Comparison of ENCODE assay signal across 19 cellular contexts in genomic region chr15:43901485-43901884, GRCh38.
DNase-seq lines count a peak whose midpoint lies in the region; ATAC-seq and TF ChIP-seq lines count a peak whose summit lies in the region.
"Had no signal": no experiment of that assay in that cellular context is flagged by ENCODE, and none has a peak within 500 bp of the region (broad histone marks: within the 10 kb centered on the region; RNA-seq: fewer than 3 reads in every experiment).

No MANE protein-coding gene starts in this region.

- H3K4me1 ChIP-seq in SK-N-SH (ENCODE audit: control insufficient read depth in 1 of 2, insufficient read depth in 2 of 2, low read depth in 1 of 2, low read length in 1 of 2), result peaks cover 0 to 36% of the 10 kb centered on the region in 2 experiments; a peak in 1 of 4 replicates
- H3K4me1 ChIP-seq in upper lobe of left lung, result no peaks in the 10 kb centered on the region
- H3K4me1 ChIP-seq: BLaER1 treated with 17β-estradiol and CSF1 and Interleukin-3, amounts not matched to agents 10 nM and 100 nM; HAP-1 had no signal

- H3K36me3 ChIP-seq in SK-N-SH (replicated peaks in 1 of 2; ENCODE audit: control insufficient read depth in 1 of 2, insufficient read depth in 2 of 2, low read length in 1 of 2) (peaks cover 20 to 51% of the 10 kb centered on the region in 2 experiments), upper lobe of left lung (no peaks in the 10 kb centered on the region)
- H3K36me3 ChIP-seq: BLaER1 treated with 17β-estradiol and CSF1 and Interleukin-3, amounts not matched to agents 10 nM and 100 nM; HAP-1 had no signal

- no peak for TF ChIP-seq RAD21 in SK-N-SH (IDR thresholded peaks at IDR 0.05; ENCODE audit: low read length)

- H2AFZ ChIP-seq in SK-N-SH (ENCODE audit: low read depth), result no peak overlapping the region

- TF ChIP-seq CTCF in SK-N-SH (IDR thresholded peaks at IDR 0.05) (no peak), upper lobe of left lung (IDR thresholded peaks at IDR 0.05) (no peak)

- H3K27ac ChIP-seq in SK-N-SH (ENCODE audit: low read depth in 2 of 2, low read length in 1 of 2) (0 out of 4 replicates have a peak overlapping the region, but pooled peaks of 1 of the 2 experiments have one; percentile 13), upper lobe of left lung (no peak overlapping the region)
- H3K27ac ChIP-seq: BLaER1 treated with 17β-estradiol and CSF1 and Interleukin-3, amounts not matched to agents 10 nM and 100 nM; HL-60 had no signal

- H3K4me3 ChIP-seq in SK-N-SH (ENCODE audit: low read depth in 2 of 2, low read length in 1 of 2), result no peak overlapping the region
- no peak overlapping the region for H3K4me3 ChIP-seq in upper lobe of left lung
- H3K4me3 ChIP-seq: BLaER1 treated with 17β-estradiol and CSF1 and Interleukin-3, amounts not matched to agents 10 nM and 100 nM; HAP-1 had no signal

- 83% methylated on average over 8 of the region's 10 CpGs for WGBS in SK-N-SH (ENCODE audit: low lambda C conversion rate)
- WGBS in upper lobe of left lung, 2 donors, result 85 to 88% methylated on average over 10 of the region's 10 CpGs

- TF ChIP-seq POLR2A in upper lobe of left lung (IDR thresholded peaks at IDR 0.05), result no peak

- CTCF ChIA-PET in SK-N-SH (lab: Yijun Ruan, JAX), result interaction anchor here (0.9 to 4.0 kb wide), 4 partner anchors 38 to 318 kb away, joined by 3 to 23 read pairs (median 13); partner anchors contain the start of gene FRMD5

- H3K9me3 ChIP-seq in SK-N-SH, result no peaks in the 10 kb centered on the region
- H3K9me3 ChIP-seq in upper lobe of left lung, result no peaks in the 10 kb centered on the region
- H3K9me3 ChIP-seq: BLaER1 treated with 17β-estradiol and CSF1 and Interleukin-3, amounts not matched to agents 10 nM and 100 nM; HAP-1 had no signal

- H4K20me1 ChIP-seq in SK-N-SH (ENCODE audit: insufficient read depth), result no peaks in the 10 kb centered on the region
- H4K20me1 ChIP-seq: BLaER1 treated with 17β-estradiol and CSF1 and Interleukin-3, amounts not matched to agents 10 nM and 100 nM had no signal

- H3K79me2 ChIP-seq in SK-N-SH (ENCODE audit: insufficient read depth), result no peaks in the 10 kb centered on the region

- H3K4me2 ChIP-seq in SK-N-SH, result no peak overlapping the region
- H3K4me2 ChIP-seq: BLaER1 treated with 17β-estradiol and CSF1 and Interleukin-3, amounts not matched to agents 10 nM and 100 nM had no signal

- no peak overlapping the region for H3K9ac ChIP-seq in SK-N-SH
- H3K9ac ChIP-seq: BLaER1 treated with 17β-estradiol and CSF1 and Interleukin-3, amounts not matched to agents 10 nM and 100 nM had no signal

- no peaks in the 10 kb centered on the region for H3F3A ChIP-seq in SK-N-SH (replicated peaks; ENCODE audit: insufficient read depth)

- H3K9me2 ChIP-seq in SK-N-SH, result no peaks in the 10 kb centered on the region

- DNase-seq in SK-N-SH, result peak; percentile 56
- DNase-seq in SK-N-DZ (ENCODE audit: low spot score), result peak; percentile 82
- DNase-seq in islet precursor cell, result peak; percentile 76
- DNase-seq in OCI-M1 (lab: John Stamatoyannopoulos, UW), result no peak
- DNase-seq in NCI-H510A treated with DMSO at 0.1 percent for 48 hours (lab: John Stamatoyannopoulos, UW), result no peak
- DNase-seq in upper lobe of left lung, result no peak
- DNase-seq: 8988T; CD8-positive, alpha-beta T cell; DMS79; Karpas-422; NCI-H1417 treated with DMSO at 0.1 percent for 48 hours; NCI-H187 treated with DMSO at 0.1 percent for 48 hours; NCI-H526 treated with DMSO at 0.1 percent for 48 hours had no signal

- H3K27me3 ChIP-seq in SK-N-SH (ENCODE audit: insufficient read depth) (no peaks in the 10 kb centered on the region), upper lobe of left lung (no peaks in the 10 kb centered on the region)
- H3K27me3 ChIP-seq: BLaER1 treated with 17β-estradiol and CSF1 and Interleukin-3, amounts not matched to agents 10 nM and 100 nM had no signal

- ATAC-seq in SK-N-SH treated with all-trans-retinoic acid at 6 μM for 48 hours (no peak), HG02678 (IDR thresholded peaks at IDR 0.05; ENCODE audit: unreplicated experiment) (no peak), upper lobe of left lung (ENCODE audit: low FRiP score in 2 of 2) (no peak)
- ATAC-seq: CD8-positive, alpha-beta T cell; Right ventricle myocardium inferior had no signal

- POLR2A ChIA-PET in SK-N-SH (lab: Yijun Ruan, JAX), result no interaction called here

- TF ChIP-seq EP300 in SK-N-SH (IDR thresholded peaks at IDR 0.05; ENCODE audit: borderline replicate concordance in 1 of 2, low read depth in 1 of 2, low read length in 1 of 2), result peak in 1 of 2 experiments; percentile 37; a peak in 1 of 4 replicates
- TF ChIP-seq EP300 in upper lobe of left lung (IDR thresholded peaks at IDR 0.05), result no peak

TF ChIP-seq in SK-N-SH, 30 proteins besides CTCF, POLR2A, EP300 and RAD21:
- TF ChIP-seq FOSL2 (IDR thresholded peaks at IDR 0.05; ENCODE audit: borderline replicate concordance, low read depth) (no peak), RCOR1 (IDR thresholded peaks at IDR 0.05; ENCODE audit: low read length) (peak; percentile 18; the same call in 1 of the 2 replicates)

TF ChIP-seq in SK-N-SH treated with all-trans-retinoic acid at 6 μM for 48 hours, 23 proteins besides CTCF, POLR2A, EP300 and RAD21 (continues in another document):
- TF ChIP-seq SNAI2 (CRISPR knock-in tag; IDR thresholded peaks at IDR 0.05), result no peak
- TF ChIP-seq ZNF565 (CRISPR knock-in tag; conservative IDR thresholded peaks at IDR 0.05; ENCODE audit: low read depth), result no peak
- no peak for TF ChIP-seq CSRNP3 (CRISPR knock-in tag; IDR thresholded peaks at IDR 0.05)
- TF ChIP-seq ESRRG (CRISPR knock-in tag; IDR thresholded peaks at IDR 0.05), result no peak
- no peak for TF ChIP-seq OSR1 (CRISPR knock-in tag; IDR thresholded peaks at IDR 0.05)
- no peak for TF ChIP-seq ZC3H10 (CRISPR knock-in tag; IDR thresholded peaks at IDR 0.05)
- no peak for TF ChIP-seq BACH2 (CRISPR knock-in tag; IDR thresholded peaks at IDR 0.05; ENCODE audit: borderline replicate concordance)
- TF ChIP-seq RARB (CRISPR knock-in tag; IDR thresholded peaks at IDR 0.05), result no peak
- TF ChIP-seq PPARA (CRISPR knock-in tag; IDR thresholded peaks at IDR 0.05; ENCODE audit: borderline replicate concordance), result no peak
- TF ChIP-seq GLIS3 (CRISPR knock-in tag; IDR thresholded peaks at IDR 0.05), result no peak
- TF ChIP-seq CSDC2 (CRISPR knock-in tag; IDR thresholded peaks at IDR 0.05), result no peak
- no peak for TF ChIP-seq PATZ1 (CRISPR knock-in tag; IDR thresholded peaks at IDR 0.05; ENCODE audit: borderline replicate concordance)
- TF ChIP-seq ZFP3 (CRISPR knock-in tag; IDR thresholded peaks at IDR 0.05), result no peak
- TF ChIP-seq ARNTL (CRISPR knock-in tag; IDR thresholded peaks at IDR 0.05; ENCODE audit: borderline replicate concordance, low read depth), result no peak
- TF ChIP-seq TOX (CRISPR knock-in tag; IDR thresholded peaks at IDR 0.05; ENCODE audit: borderline replicate concordance), result no peak
- TF ChIP-seq CREB5 (CRISPR knock-in tag; IDR thresholded peaks at IDR 0.05; ENCODE audit: low read depth), result no peak

Comparison
In these comparisons a context has a peak if more than half of its experiments do, and no peak if none do; other contexts are left out.
1. DNase-seq: peak in SK-N-SH (single experiment), SK-N-DZ (single experiment) and islet precursor cell (single experiment); none in OCI-M1 (single experiment), NCI-H510A treated with DMSO at 0.1 percent for 48 hours (single experiment) and upper lobe of left lung (0 of 2).